In the genomic region with DNA sequence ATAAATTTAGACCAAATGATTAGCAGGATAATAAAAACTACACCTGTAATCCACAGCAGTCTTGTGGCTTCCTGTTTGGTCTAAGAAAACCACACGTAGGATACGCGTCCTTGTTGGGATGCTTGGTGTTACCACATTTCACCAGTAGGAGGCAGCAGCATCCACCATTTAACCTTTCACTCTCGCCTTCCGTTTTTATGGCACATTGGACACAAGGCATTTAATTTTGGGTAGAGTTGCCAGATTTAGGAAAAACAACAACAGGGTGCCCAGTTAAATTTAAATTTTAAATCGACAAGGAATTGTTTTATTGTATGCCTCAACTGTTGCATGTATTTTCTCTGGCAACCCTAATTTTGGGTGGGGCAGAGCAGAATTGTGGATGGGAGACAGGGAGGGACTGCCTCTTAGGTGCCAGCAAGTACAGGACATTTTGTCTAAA, we compare ENCODE assay signal across 1 cellular context.
A peak's percentile ranks its signal among the peaks of the same experiment; 100 is the strongest.
TF ChIP-seq lines count a peak whose summit lies in the region.

No MANE protein-coding gene starts in this region.

TF ChIP-seq in HepG2, 621 proteins besides CTCF, POLR2A, EP300 and RAD21:
- TF ChIP-seq ZNF460 (CRISPR knock-in tag; IDR thresholded peaks at IDR 0.05; ENCODE audit: borderline replicate concordance) (no peak), FOXA3 (CRISPR knock-in tag; IDR thresholded peaks at IDR 0.05) (0 out of 2 replicates have a peak, but pooled peaks have one; percentile 32), KLF16 (CRISPR knock-in tag; IDR thresholded peaks at IDR 0.05) (0 out of 4 replicates have a peak, but pooled peaks of 1 of the 2 experiments have one; percentile 32), SYNCRIP (IDR thresholded peaks at IDR 0.05; ENCODE audit: insufficient read depth, low read depth, low read length) (no peak), STAG1 (CRISPR knock-in tag; IDR thresholded peaks at IDR 0.05) (peak; percentile 93), TOPORS (CRISPR knock-in tag; IDR thresholded peaks at IDR 0.05) (no peak), SMC3 (IDR thresholded peaks at IDR 0.05; ENCODE audit: low read length) (peak; percentile 68; the same call in 1 of the 2 replicates), ELF3 (CRISPR knock-in tag; IDR thresholded peaks at IDR 0.05) (0 out of 2 replicates have a peak, but pooled peaks have one; percentile 14), MED1 (CRISPR knock-in tag; IDR thresholded peaks at IDR 0.05) (0 out of 2 replicates have a peak, but pooled peaks have one; percentile 31)
- TF ChIP-seq, protein P1, sequence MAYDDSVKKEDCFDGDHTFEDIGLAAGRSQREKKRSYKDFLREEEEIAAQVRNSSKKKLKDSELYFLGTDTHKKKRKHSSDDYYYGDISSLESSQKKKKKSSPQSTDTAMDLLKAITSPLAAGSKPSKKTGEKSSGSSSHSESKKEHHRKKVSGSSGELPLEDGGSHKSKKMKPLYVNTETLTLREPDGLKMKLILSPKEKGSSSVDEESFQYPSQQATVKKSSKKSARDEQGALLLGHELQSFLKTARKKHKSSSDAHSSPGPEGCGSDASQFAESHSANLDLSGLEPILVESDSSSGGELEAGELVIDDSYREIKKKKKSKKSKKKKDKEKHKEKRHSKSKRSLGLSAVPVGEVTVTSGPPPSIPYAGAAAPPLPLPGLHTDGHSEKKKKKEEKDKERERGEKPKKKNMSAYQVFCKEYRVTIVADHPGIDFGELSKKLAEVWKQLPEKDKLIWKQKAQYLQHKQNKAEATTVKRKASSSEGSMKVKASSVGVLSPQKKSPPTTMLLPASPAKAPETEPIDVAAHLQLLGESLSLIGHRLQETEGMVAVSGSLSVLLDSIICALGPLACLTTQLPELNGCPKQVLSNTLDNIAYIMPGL (CRISPR knock-in tag; IDR thresholded peaks at IDR 0.05; ENCODE audit: borderline replicate concordance in 1 of 2, low read depth in 1 of 2), result 0 out of 4 replicates have a peak, but pooled peaks of 1 of the 2 experiments have one; percentile 22
